In the genomic region with DNA sequence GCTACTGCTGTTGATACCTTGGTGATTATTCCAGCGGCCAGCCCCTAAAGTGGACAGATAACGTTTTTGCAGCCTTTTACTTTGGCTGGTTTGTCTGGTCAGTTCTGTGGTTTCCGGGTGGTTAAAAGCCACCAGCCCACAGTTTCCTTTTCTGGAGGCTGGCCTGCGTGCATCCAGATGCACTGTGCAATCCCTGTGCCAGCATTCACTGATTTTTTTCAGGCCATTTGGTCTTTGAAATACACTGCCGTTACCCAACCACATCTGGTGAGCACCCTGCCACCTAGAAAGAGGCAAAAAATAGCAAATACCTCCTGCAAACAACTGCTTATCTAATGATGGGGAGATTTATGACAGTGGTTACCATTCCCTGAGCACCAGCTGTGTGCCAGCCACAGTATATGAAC, we compare ENCODE assay signal across 8 cellular contexts. TPM values are rescaled to one million over a fixed set of nuclear protein-coding genes. Genes with fewer than 3 reads are reported as not detected.
DNase-seq lines count a peak whose midpoint lies in the region; ATAC-seq, FAIRE-seq and TF ChIP-seq lines count a peak whose summit lies in the region.

No MANE protein-coding gene starts in this region.

- TF ChIP-seq RAD21 in SK-N-SH (IDR thresholded peaks at IDR 0.05; ENCODE audit: low read length), result 0 out of 2 replicates have a peak, but pooled peaks have one; percentile 17

- no peaks in the 10 kb centered on the region for H3K79me2 ChIP-seq in SK-N-SH (ENCODE audit: insufficient read depth)
- H3K79me2 ChIP-seq in endothelial cell of umbilical vein (ENCODE audit: control insufficient read depth, insufficient read depth, low read length), result no peaks in the 10 kb centered on the region

- dilution Hi-C loops in endothelial cell of umbilical vein (cut with MboI; ENCODE audit: extremely low pct_ligation_motif_present, low sequenced_read_pairs), result no loop called here

- H3K27ac ChIP-seq in SK-N-SH (ENCODE audit: low read depth in 2 of 2, low read length in 1 of 2) (peak overlapping the region; percentile 82 to 86), endothelial cell of umbilical vein (ENCODE audit: insufficient read depth, low read depth, low read length) (peak overlapping the region; percentile 79)

- 5% methylated on average over 5 of the region's 5 CpGs for WGBS in SK-N-SH (ENCODE audit: low lambda C conversion rate)

- POLR2A ChIA-PET in SK-N-SH (lab: Yijun Ruan, JAX), result no interaction called here
- POLR2A ChIA-PET in endothelial cell of umbilical vein (lab: Charles Lee), result interaction anchor here (0.7 to 0.8 kb wide), 3 partner anchors 111 to 325 kb away, joined by 3 to 6 read pairs (median 4); no protein-coding TSS in a partner anchor

- DNase-seq in AG08395 (ENCODE audit: low spot score), result peak; percentile 45
- peak; percentile 58 for DNase-seq in SK-N-SH
- peak; percentile 43 for DNase-seq in endothelial cell of umbilical vein (ENCODE audit: low read depth, low spot score)
- no peak for DNase-seq in NCI-H1694 (lab: John Stamatoyannopoulos, UW)

- H3K9me1 ChIP-seq in endothelial cell of umbilical vein (replicated peaks; ENCODE audit: control insufficient read depth, extremely low read depth, insufficient read depth, low read length), result no peaks in the 10 kb centered on the region

- CTCF ChIA-PET in SK-N-SH (lab: Yijun Ruan, JAX) (interaction anchor here (1.2 to 1.4 kb wide), 2 partner anchors 39 to 217 kb away, joined by 3 to 5 read pairs; no protein-coding TSS in a partner anchor), endothelial cell of umbilical vein (lab: Charles Lee) (interaction anchor here (2.1 kb wide), 1 partner anchor 280 kb away, joined by 5 read pairs; no protein-coding TSS in a partner anchor)

- H3K4me1 ChIP-seq in SK-N-SH (ENCODE audit: control insufficient read depth in 1 of 2, insufficient read depth in 2 of 2, low read depth in 1 of 2, low read length in 1 of 2) (peaks cover 0 to 5% of the 10 kb centered on the region in 2 experiments; a peak in 1 of 4 replicates), endothelial cell of umbilical vein (ENCODE audit: control insufficient read depth, extremely low read depth, insufficient read depth, low read length) (peaks cover 10% of the 10 kb centered on the region), mucosa of stomach (ENCODE audit: control insufficient read depth, insufficient read depth, low read length) (peaks cover 7% of the 10 kb centered on the region)

- intact Hi-C loops in endothelial cell of umbilical vein (cut with micrococcal nuclease), result loop anchor here (2.0 to 10.0 kb wide), 7 partner anchors 46 to 416 kb away; a partner anchor contains a TSS

- H2AFZ ChIP-seq in SK-N-SH (ENCODE audit: low read depth) (peak overlapping the region; percentile 95), endothelial cell of umbilical vein (ENCODE audit: low read depth, low read length) (peak overlapping the region; percentile 100)

- FAIRE-seq in endothelial cell of umbilical vein (lab: Jason Lieb, UNC), result peak; percentile 94

- peak overlapping the region; percentile 76 to 92 for H3K4me3 ChIP-seq in SK-N-SH (ENCODE audit: low read depth in 2 of 2, low read length in 1 of 2)
- H3K4me3 ChIP-seq in endothelial cell of umbilical vein (replicated peaks in 1 of 3; ENCODE audit: insufficient read depth in 1 of 3, low read depth in 1 of 3, low read length in 3 of 3), result peak overlapping the region; percentile 79 to 95 (median 89)
- peak overlapping the region; percentile 91 for H3K4me3 ChIP-seq in mucosa of stomach (ENCODE audit: low read length)

- H3K9me3 ChIP-seq in SK-N-SH (no peaks in the 10 kb centered on the region), endothelial cell of umbilical vein (replicated peaks; ENCODE audit: control insufficient read depth, insufficient read depth, low read length) (no peaks in the 10 kb centered on the region), mucosa of stomach (ENCODE audit: control insufficient read depth, low read length) (no peaks in the 10 kb centered on the region)

- H3K4me2 ChIP-seq in SK-N-SH, result peak overlapping the region; percentile 94
- H3K4me2 ChIP-seq in endothelial cell of umbilical vein (ENCODE audit: insufficient read depth, low read length), result peak overlapping the region; percentile 95

- H3K9me2 ChIP-seq in SK-N-SH, result no peaks in the 10 kb centered on the region

- BruUV-seq in endothelial cell of umbilical vein (replicated peaks; lab: Mats Ljungman, UMichigan), result no TSS peak

- peak; percentile 41 to 59; a peak in 3 of 4 replicates for TF ChIP-seq EP300 in SK-N-SH (IDR thresholded peaks at IDR 0.05; ENCODE audit: borderline replicate concordance in 1 of 2, low read depth in 1 of 2, low read length in 1 of 2)

- H3K36me3 ChIP-seq in SK-N-SH (replicated peaks in 1 of 2; ENCODE audit: control insufficient read depth in 1 of 2, insufficient read depth in 2 of 2, low read length in 1 of 2) (no peaks in the 10 kb centered on the region), endothelial cell of umbilical vein (ENCODE audit: control insufficient read depth in 2 of 2, extremely low read depth in 1 of 2, insufficient read depth in 2 of 2, low read length in 2 of 2) (no peaks in the 10 kb centered on the region), mucosa of stomach (ENCODE audit: control insufficient read depth, insufficient read depth, low read length) (no peaks in the 10 kb centered on the region)

- no peaks in the 10 kb centered on the region for H4K20me1 ChIP-seq in SK-N-SH (ENCODE audit: insufficient read depth)
- H4K20me1 ChIP-seq in endothelial cell of umbilical vein (replicated peaks; ENCODE audit: control insufficient read depth, extremely low read depth, insufficient read depth, low read length), result no peaks in the 10 kb centered on the region

- H3K9ac ChIP-seq in SK-N-SH (peak overlapping the region; percentile 83), endothelial cell of umbilical vein (replicated peaks; ENCODE audit: extremely low read depth, insufficient read depth, low read length) (peak overlapping the region; percentile 88), mucosa of stomach (ENCODE audit: low read length) (peak overlapping the region; percentile 94)

- no peak for TF ChIP-seq CTCF in SK-N-SH (IDR thresholded peaks at IDR 0.05)
- TF ChIP-seq CTCF in endothelial cell of umbilical vein (IDR thresholded peaks at IDR 0.05; ENCODE audit: extremely low read depth in 1 of 2, insufficient read depth in 1 of 2, low read depth in 1 of 2, low read length in 2 of 2), result no peak

- peak; percentile 24 for ATAC-seq in GM18511 (IDR thresholded peaks at IDR 0.05; ENCODE audit: unreplicated experiment)
- ATAC-seq in HG03175 (IDR thresholded peaks at IDR 0.05; ENCODE audit: unreplicated experiment), result peak; percentile 10
- ATAC-seq in esophagus mucosa, result no peak

- H3K27me3 ChIP-seq in SK-N-SH (ENCODE audit: insufficient read depth), result no peaks in the 10 kb centered on the region
- H3K27me3 ChIP-seq in endothelial cell of umbilical vein (ENCODE audit: control insufficient read depth in 2 of 2, insufficient read depth in 2 of 2, low read length in 2 of 2), result no peaks in the 10 kb centered on the region
- no peaks in the 10 kb centered on the region for H3K27me3 ChIP-seq in mucosa of stomach (ENCODE audit: control insufficient read depth, insufficient read depth, low read length)

- no peak for TF ChIP-seq POLR2A in endothelial cell of umbilical vein (IDR thresholded peaks at IDR 0.05; ENCODE audit: low read depth, low read length)

- peaks cover 5% of the 10 kb centered on the region for H3F3A ChIP-seq in SK-N-SH (replicated peaks; ENCODE audit: insufficient read depth)

TF ChIP-seq in SK-N-SH, 30 proteins besides CTCF, POLR2A, EP300 and RAD21 (continues in another document):
- peak; percentile 61 for TF ChIP-seq NFIC (IDR thresholded peaks at IDR 0.05; ENCODE audit: borderline replicate concordance)
- TF ChIP-seq MEF2A (IDR thresholded peaks at IDR 0.05; ENCODE audit: borderline replicate concordance, low read depth), result no peak
- no peak for TF ChIP-seq GABPA (IDR thresholded peaks at IDR 0.05; ENCODE audit: low read depth)
- no peak for TF ChIP-seq FOSL2 (IDR thresholded peaks at IDR 0.05; ENCODE audit: borderline replicate concordance, low read depth)
- TF ChIP-seq TAF1 (IDR thresholded peaks at IDR 0.05; ENCODE audit: borderline replicate concordance, low read depth, low read length), result no peak

TF ChIP-seq in endothelial cell of umbilical vein, 7 proteins besides CTCF, POLR2A, EP300 and RAD21:
- peak; percentile 38 for TF ChIP-seq GATA2 (IDR thresholded peaks at IDR 0.05; ENCODE audit: insufficient read depth, insufficient read length, low read depth, low read length)
- TF ChIP-seq FOS (IDR thresholded peaks at IDR 0.05; ENCODE audit: borderline replicate concordance, insufficient read depth, low read length), result no peak
- no peak for TF ChIP-seq MYC (IDR thresholded peaks at IDR 0.05; ENCODE audit: low read depth, low read length)

RNA-seq across cellular contexts. Expression of a gene that starts 0.8 kb away (rescaled TPM):
- 11.4 and 14.9 TPM in 2 replicates for polyA plus RNA-seq in SK-N-SH (2012; rRNA removed)
- polyA plus RNA-seq in SK-N-SH (2012; cell fraction: cytosol; rRNA removed), result 14.9 and 15.9 TPM in 2 replicates
- 5.6 and 7.7 TPM in 2 replicates for polyA plus RNA-seq in SK-N-SH (2012; cell fraction: nucleus; rRNA removed)
- total RNA-seq in endothelial cell of umbilical vein, result 5.0 and 6.2 TPM in 2 replicates
- polyA plus RNA-seq in endothelial cell of umbilical vein, result 6.1 and 6.5 TPM in 2 replicates
- polyA plus RNA-seq in endothelial cell of umbilical vein (2011; cell fraction: cytosol; rRNA removed), result 7.1 and 7.4 TPM in 2 replicates
- 3.5 and 3.8 TPM in 2 replicates for polyA plus RNA-seq in endothelial cell of umbilical vein (2011; cell fraction: nucleus; rRNA removed)
- 3.2 and 5.0 TPM in 2 replicates for polyA plus RNA-seq in endothelial cell of umbilical vein (2012)
- 1.7 and 4.2 TPM in 2 replicates for polyA minus RNA-seq in endothelial cell of umbilical vein
- polyA minus RNA-seq in endothelial cell of umbilical vein (2011; cell fraction: cytosol; rRNA and poly(A)+ RNA removed), result 3.8 TPM
- 2.8 TPM in 1 of 2 replicates, not detected in the other for polyA minus RNA-seq in endothelial cell of umbilical vein (2011; cell fraction: nucleus; rRNA and poly(A)+ RNA removed)
- total RNA-seq in esophagus mucosa, result 7.6 TPM
